1 cellular context compared by ENCODE assay signal in the genomic region with DNA sequence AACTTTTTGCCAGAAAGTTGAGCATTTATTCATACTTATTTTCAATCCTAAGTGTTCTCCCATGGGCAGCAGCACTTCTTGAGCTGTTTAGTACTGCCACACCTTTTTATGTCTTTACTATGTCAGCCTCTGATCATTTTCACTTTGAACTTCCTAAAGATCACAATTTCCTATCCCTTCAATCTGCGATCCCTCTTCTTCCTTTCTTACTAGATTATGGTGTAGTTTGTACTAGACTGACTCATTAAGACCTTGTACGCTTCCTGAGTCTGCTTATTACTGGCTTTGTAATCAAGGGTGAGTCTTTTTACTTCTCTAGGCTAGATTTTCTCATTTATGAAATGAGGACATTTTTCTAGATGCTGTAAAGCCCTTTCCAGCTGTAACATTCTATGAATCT.
TF ChIP-seq lines count a peak whose summit lies in the region.

No MANE protein-coding gene starts in this region.

TF ChIP-seq in K562, 482 proteins besides CTCF, POLR2A, EP300 and RAD21:
- TF ChIP-seq KLF10 (CRISPR knock-in tag; IDR thresholded peaks at IDR 0.05) (no peak), POLR2AphosphoS2 (IDR thresholded peaks at IDR 0.05; ENCODE audit: low read length) (0 out of 2 replicates have a peak, but pooled peaks have one; percentile 46)
